Comparison of ENCODE assay signal across 8 cellular contexts in genomic region chr1:10693497-10694273, GRCh38.
DNase-seq lines count a peak whose midpoint lies in the region; ATAC-seq and TF ChIP-seq lines count a peak whose summit lies in the region.

No MANE protein-coding gene starts in this region.

- no peaks in the 10 kb centered on the region for H3F3A ChIP-seq in smooth muscle cell (ENCODE audit: low read depth)

- H3K9me3 ChIP-seq in Panc1 (ENCODE audit: control insufficient read depth, insufficient read depth, low read depth, low read length) (no peaks in the 10 kb centered on the region), hepatocyte (ENCODE audit: low read depth) (no peaks in the 10 kb centered on the region), smooth muscle cell (replicated peaks; ENCODE audit: low read depth) (no peaks in the 10 kb centered on the region)

- H3K79me2 ChIP-seq in hepatocyte = peaks cover 39% of the 10 kb centered on the region
- H3K79me2 ChIP-seq in smooth muscle cell (ENCODE audit: low read depth) = no peaks in the 10 kb centered on the region

- H3K27ac ChIP-seq in Panc1 (ENCODE audit: low read length) (peak overlapping the region; percentile 66), hepatocyte (peak overlapping the region; percentile 92), smooth muscle cell (ENCODE audit: low read depth) (no peak overlapping the region)

- intact Hi-C loops in Panc1 (cut with micrococcal nuclease; ENCODE audit: unreplicated experiment) = loop anchor here (5.0 kb wide), 3 partner anchors 99 to 249 kb away; no protein-coding TSS in a partner anchor

- H3K27me3 ChIP-seq in Panc1 (ENCODE audit: control insufficient read depth, insufficient read depth, low read length) (no peaks in the 10 kb centered on the region), hepatocyte (no peaks in the 10 kb centered on the region), smooth muscle cell (ENCODE audit: low read depth) (peaks cover 4% of the 10 kb centered on the region)

- DNase-seq in ELR (ENCODE audit: low read depth) (peak; percentile 39), Panc1 (ENCODE audit: low read depth, low spot score) (no peak), activated gamma-delta T cell treated with Interleukin-2 at 50 U/mL for 16 hours (peak; percentile 30), hepatocyte (ENCODE audit: low spot score) (peak; percentile 70), smooth muscle cell (lab: John Stamatoyannopoulos, UW; ENCODE audit: unreplicated experiment) (no peak), DMS153 (lab: John Stamatoyannopoulos, UW) (no peak), NCI-H146 treated with DMSO at 0.1 percent for 48 hours (lab: John Stamatoyannopoulos, UW; ENCODE audit: unreplicated experiment) (no peak)

- peak; percentile 16 for ATAC-seq in HG02588 (IDR thresholded peaks at IDR 0.05; ENCODE audit: unreplicated experiment)
- no peak for ATAC-seq in Panc1

- H4K20me1 ChIP-seq in hepatocyte (ENCODE audit: insufficient read depth, poor library complexity, severe bottlenecking) = no peaks in the 10 kb centered on the region
- no peaks in the 10 kb centered on the region for H4K20me1 ChIP-seq in smooth muscle cell (ENCODE audit: low read depth)

- H3K4me2 ChIP-seq in hepatocyte (peak overlapping the region; percentile 93), smooth muscle cell (peak overlapping the region; percentile 98)

- POLR2A ChIA-PET in Panc1 (lab: Charles Lee) = no interaction called here

- BruUV-seq in Panc1 (replicated peaks; lab: Mats Ljungman, UMichigan) = no TSS peak

- H3K4me3 ChIP-seq in Panc1 (ENCODE audit: low read depth in 2 of 2, low read length in 2 of 2) (peak overlapping the region; percentile 62), hepatocyte (peak overlapping the region; percentile 56), smooth muscle cell (peak overlapping the region; percentile 90)

- no peaks in the 10 kb centered on the region for H3K9me2 ChIP-seq in hepatocyte (replicated peaks; ENCODE audit: insufficient read depth)

- in situ Hi-C loops in Panc1 (cut with HindIII; ENCODE audit: low pct_unique_long_range_greater_than_20kb, low sequenced_read_pairs) = no loop called here

- TF ChIP-seq CTCF in Panc1 (IDR thresholded peaks at IDR 0.05) (no peak), hepatocyte (IDR thresholded peaks at IDR 0.05; ENCODE audit: poor library complexity) (no peak), smooth muscle cell (IDR thresholded peaks at IDR 0.05; ENCODE audit: borderline replicate concordance, insufficient read depth, poor library complexity, severe bottlenecking) (no peak)

- 1% methylated on average over 30 of the region's 79 CpGs for WGBS in hepatocyte (ENCODE audit: low lambda C conversion rate, missing lambda C conversion rate)
- WGBS in smooth muscle cell (ENCODE audit: low lambda C conversion rate) = 1% methylated on average over 56 of the region's 79 CpGs

- CTCF ChIA-PET in Panc1 (lab: Charles Lee) = interaction anchor here (0.9 kb wide), 1 partner anchor 185 kb away, joined by 3 read pairs; no protein-coding TSS in a partner anchor

- peak overlapping the region; percentile 51 for H3K9ac ChIP-seq in smooth muscle cell (ENCODE audit: low read depth)

- H2AFZ ChIP-seq in hepatocyte (peak overlapping the region; percentile 83), smooth muscle cell (ENCODE audit: low read depth) (peak overlapping the region; percentile 92)

- H3K36me3 ChIP-seq in Panc1 (ENCODE audit: control insufficient read depth, insufficient read depth, low read length) = no peaks in the 10 kb centered on the region
- no peaks in the 10 kb centered on the region for H3K36me3 ChIP-seq in hepatocyte (replicated peaks; ENCODE audit: insufficient read depth, low read depth)
- H3K36me3 ChIP-seq in smooth muscle cell (ENCODE audit: low read depth) = no peaks in the 10 kb centered on the region

- H3K4me1 ChIP-seq in Panc1 (ENCODE audit: control insufficient read depth, insufficient read depth, low read length) (peaks cover 23% of the 10 kb centered on the region), hepatocyte (ENCODE audit: insufficient read depth) (peaks cover 16% of the 10 kb centered on the region), smooth muscle cell (ENCODE audit: low read depth) (peaks cover 2% of the 10 kb centered on the region)

Comparison
In these comparisons a context has a peak if more than half of its experiments do, and no peak if none do; other contexts are left out.
1. DNase-seq: peak in ELR (single experiment), activated gamma-delta T cell treated with Interleukin-2 at 50 U/mL for 16 hours (single experiment) and hepatocyte (single experiment); none in Panc1 (single experiment), smooth muscle cell (single experiment), DMS153 (single experiment) and NCI-H146 treated with DMSO at 0.1 percent for 48 hours (single experiment).
2. Peak in every context shown above with its lines, with median percentiles within 50 percentile points of each other: H3K4me3 ChIP-seq.